ENCODE assay signal across 15 cellular contexts in genomic region chr12:132921685-132922084, GRCh38. TPM values are rescaled to one million over a fixed set of nuclear protein-coding genes. Genes with fewer than 3 reads are reported as not detected.
A peak's percentile ranks its signal among the peaks of the same experiment; 100 is the strongest.
DNase-seq lines count a peak whose midpoint lies in the region; ATAC-seq and TF ChIP-seq lines count a peak whose summit lies in the region.
"Had no signal": no experiment of that assay in that cellular context is flagged by ENCODE, and none has a peak within 500 bp of the region (broad histone marks: within the 10 kb centered on the region; RNA-seq: fewer than 3 reads in every experiment).

No MANE protein-coding gene starts in this region.

- TF ChIP-seq CTCF in GM12872 (IDR thresholded peaks at IDR 0.05; ENCODE audit: insufficient read depth, low read depth, low read length) (0 out of 3 replicates have a peak, but pooled peaks have one; percentile 18), OCI-LY7 (conservative IDR thresholded peaks at IDR 0.05; ENCODE audit: low read length) (peak; percentile 77), epithelial cell of esophagus (IDR thresholded peaks at IDR 0.05; ENCODE audit: insufficient read depth, low read depth, low read length, missing control alignments) (peak; percentile 8), GM10266 (IDR thresholded peaks at IDR 0.05; ENCODE audit: control insufficient read depth, insufficient read depth, low read depth, missing control alignments) (no peak), testis (IDR thresholded peaks at IDR 0.05) (no peak)

- intact Hi-C loops in OCI-LY7 (cut with micrococcal nuclease; ENCODE audit: unreplicated experiment) = no loop called here
- intact Hi-C loops in testis (cut with DNase I; ENCODE audit: low total_unique reads) = no loop called here

- H3K27me3 ChIP-seq in testis = no peaks in the 10 kb centered on the region

- no peaks in the 10 kb centered on the region for H3K36me3 ChIP-seq in OCI-LY7 (ENCODE audit: insufficient read depth, low read length)
- no peaks in the 10 kb centered on the region for H3K36me3 ChIP-seq in testis (ENCODE audit: low read depth, missing control alignments)
- H3K36me3 ChIP-seq: HAP-1 had no signal

- H3K4me3 ChIP-seq in OCI-LY7 (ENCODE audit: low read depth, low read length, poor library complexity, severe bottlenecking) (no peak overlapping the region), epithelial cell of esophagus (ENCODE audit: low read length) (no peak overlapping the region), testis (no peak overlapping the region)
- H3K4me3 ChIP-seq: HAP-1 had no signal

- 79 to 81% methylated on average over 9 of the region's 9 CpGs for WGBS in testis, 2 donors

- DNase-seq in ACHN = peak; percentile 21
- DNase-seq in OCI-LY7 (ENCODE audit: low spot score) = no peak
- no peak for DNase-seq in epithelial cell of esophagus (ENCODE audit: low read depth)
- DNase-seq in amygdala (lab: John Stamatoyannopoulos, UW) = no peak
- no peak for DNase-seq in GM10266 (ENCODE audit: extremely low spot score)
- no peak for DNase-seq in testis
- DNase-seq: AML-193, cerebellar nuclear complex, immature natural killer cell, IMR-90, NCI-H345 had no signal

- TF ChIP-seq POLR2A in testis (IDR thresholded peaks at IDR 0.05) = no peak

- H3K9me3 ChIP-seq in OCI-LY7 (ENCODE audit: low read length) (peaks cover 58% of the 10 kb centered on the region), testis (no peaks in the 10 kb centered on the region)

- H3K4me1 ChIP-seq in OCI-LY7 (ENCODE audit: insufficient read depth, low read length, poor library complexity, severe bottlenecking) (no peaks in the 10 kb centered on the region), testis (no peaks in the 10 kb centered on the region)
- H3K4me1 ChIP-seq: HAP-1 had no signal

- H3K9me2 ChIP-seq in OCI-LY7 (ENCODE audit: insufficient read depth, low read length) = no peaks in the 10 kb centered on the region

- BruUV-seq in OCI-LY7 (replicated peaks; lab: Mats Ljungman, UMichigan) = no TSS peak

- CTCF ChIA-PET in OCI-LY7 (lab: Charles Lee; ENCODE audit: unreplicated experiment) = no interaction called here

- no peaks in the 10 kb centered on the region for H4K20me1 ChIP-seq in OCI-LY7 (ENCODE audit: insufficient read depth, low read length)

- no peak for ATAC-seq in GM21367 (IDR thresholded peaks at IDR 0.05; ENCODE audit: unreplicated experiment)
- ATAC-seq: activated T-helper 17 cell treated with anti-CD3 and anti-CD28 coated beads, Interleukin-2, amount 50 U/mL, for 72 hours had no signal

- H3K27ac ChIP-seq in OCI-LY7 (ENCODE audit: low read depth, low read length, poor library complexity, severe bottlenecking) (no peak overlapping the region), testis (no peak overlapping the region)

- no peak overlapping the region for H2AFZ ChIP-seq in OCI-LY7 (ENCODE audit: low read length)

- no peak overlapping the region for H3K4me2 ChIP-seq in OCI-LY7 (ENCODE audit: low read length)

- no peaks in the 10 kb centered on the region for H3K79me2 ChIP-seq in OCI-LY7 (ENCODE audit: insufficient read depth, low read depth, low read length)

- in situ Hi-C loops in ACHN (cut with HindIII; ENCODE audit: low pct_ligation_motif_present, low pct_unique_long_range_greater_than_20kb, low sequenced_read_pairs) = no loop called here

- POLR2A ChIA-PET in OCI-LY7 (lab: Charles Lee) = no interaction called here

RNA-seq across cellular contexts. Expression of gene CHFR, which starts 34.3 kb away (rescaled TPM):
- total RNA-seq in OCI-LY7 (2014; rRNA removed; shearing (Covaris generic)) = 25.4 and 38.2 TPM in 2 replicates
- total RNA-seq in OCI-LY7 (2022) = 55.9 and 66.7 TPM in 2 replicates
- total RNA-seq in testis = 100 to 1,000 TPM in 1 of 2 donors, 10 to 100 TPM in 1; 89.6 to 100 TPM
- 62.2 TPM for polyA plus RNA-seq in testis (ENCODE audit: insufficient read depth, low read depth, low replicate concordance)

RNA-seq across cellular contexts. Expression of gene ZNF605, which starts 34.4 kb away (rescaled TPM):
- total RNA-seq in OCI-LY7 (2014; rRNA removed; shearing (Covaris generic)) = 6.6 and 7.1 TPM in 2 replicates
- 13.9 and 16.3 TPM in 2 replicates for total RNA-seq in OCI-LY7 (2022)
- total RNA-seq in testis = 10 to 100 TPM; 13.4 to 14.6 TPM
- polyA plus RNA-seq in testis (ENCODE audit: insufficient read depth, low read depth, low replicate concordance) = 3.2 TPM

Comparison
In these comparisons a context has a peak if more than half of its experiments do, and no peak if none do; other contexts are left out.
1. CTCF ChIP-seq: peak in GM12872 (single experiment), OCI-LY7 (single experiment) and epithelial cell of esophagus (single experiment); none in GM10266 (single experiment) and testis (0 of 3).